10 cellular contexts compared by ENCODE assay signal in genomic region chr12:114476159-114476558, GRCh38.
DNase-seq lines count a peak whose midpoint lies in the region; ATAC-seq and TF ChIP-seq lines count a peak whose summit lies in the region.
"Had no signal": no experiment of that assay in that cellular context is flagged by ENCODE, and none has a peak within 500 bp of the region (broad histone marks: within the 10 kb centered on the region; RNA-seq: fewer than 3 reads in every experiment).

No MANE protein-coding gene starts in this region.

- TF ChIP-seq POLR2A in suprapubic skin (IDR thresholded peaks at IDR 0.05) = no peak

- WGBS in suprapubic skin = 33% methylated on average over 2 of the region's 2 CpGs

- POLR2A ChIA-PET in Panc1 (lab: Charles Lee) = no interaction called here

- H3K27ac ChIP-seq in Panc1 (ENCODE audit: low read length) (no peak overlapping the region), suprapubic skin (no peak overlapping the region)

- peak in 2 of 3 experiments; percentile 27 to 65 for DNase-seq in NCI-H1417 (lab: John Stamatoyannopoulos, UW)
- DNase-seq in NCI-H1417 treated with DMSO at 0.1 percent for 48 hours (lab: John Stamatoyannopoulos, UW) = no peak
- DNase-seq in Panc1 (ENCODE audit: low read depth, low spot score) = no peak
- DNase-seq in fibroblast of villous mesenchyme (ENCODE audit: low read depth) = peak; percentile 44
- no peak for DNase-seq in suprapubic skin (ENCODE audit: low spot score in 2 of 2)
- no peak for DNase-seq in NCI-H187 treated with DMSO at 0.1 percent for 48 hours (lab: John Stamatoyannopoulos, UW)
- DNase-seq: foreskin melanocyte, small intestine had no signal

- intact Hi-C loops in Panc1 (cut with micrococcal nuclease; ENCODE audit: unreplicated experiment) = loop anchor here (2.0 to 5.0 kb wide), 2 partner anchors 309 to 495 kb away; no protein-coding TSS in a partner anchor

- no peak for TF ChIP-seq EP300 in suprapubic skin (IDR thresholded peaks at IDR 0.05)

- ATAC-seq in Panc1 = peak; percentile 72
- no peak for ATAC-seq in GM21381 (IDR thresholded peaks at IDR 0.05; ENCODE audit: unreplicated experiment)
- no peak for ATAC-seq in GM21390 (IDR thresholded peaks at IDR 0.05; ENCODE audit: unreplicated experiment)

- CTCF ChIA-PET in Panc1 (lab: Charles Lee) = no interaction called here

- peak; percentile 56 for TF ChIP-seq CTCF in Panc1 (IDR thresholded peaks at IDR 0.05)
- peak; percentile 47 for TF ChIP-seq CTCF in fibroblast of villous mesenchyme (IDR thresholded peaks at IDR 0.05; ENCODE audit: insufficient read depth, low read depth, low read length)
- TF ChIP-seq CTCF in suprapubic skin (IDR thresholded peaks at IDR 0.05) = peak; percentile 11 to 12

- H3K4me1 ChIP-seq in Panc1 (ENCODE audit: control insufficient read depth, insufficient read depth, low read length) = peaks cover 7% of the 10 kb centered on the region
- peaks cover 13% of the 10 kb centered on the region for H3K4me1 ChIP-seq in suprapubic skin

- H3K4me3 ChIP-seq in Panc1 (ENCODE audit: low read depth in 2 of 2, low read length in 2 of 2) (no peak overlapping the region), fibroblast of villous mesenchyme (ENCODE audit: low read depth, low read length) (no peak overlapping the region), suprapubic skin (no peak overlapping the region)

- in situ Hi-C loops in Panc1 (cut with HindIII; ENCODE audit: low pct_unique_long_range_greater_than_20kb, low sequenced_read_pairs) = no loop called here

- H3K9me3 ChIP-seq in Panc1 (ENCODE audit: control insufficient read depth, insufficient read depth, low read depth, low read length) (no peaks in the 10 kb centered on the region), suprapubic skin (no peaks in the 10 kb centered on the region)

- H3K36me3 ChIP-seq in Panc1 (ENCODE audit: control insufficient read depth, insufficient read depth, low read length) (no peaks in the 10 kb centered on the region), suprapubic skin (no peaks in the 10 kb centered on the region)

- peaks cover 45% of the 10 kb centered on the region for H3K27me3 ChIP-seq in Panc1 (ENCODE audit: control insufficient read depth, insufficient read depth, low read length)
- H3K27me3 ChIP-seq in suprapubic skin = peaks cover 69% of the 10 kb centered on the region

- BruUV-seq in Panc1 (replicated peaks; lab: Mats Ljungman, UMichigan) = no TSS peak

Comparison
In these comparisons a context has a peak if more than half of its experiments do, and no peak if none do; other contexts are left out.
1. DNase-seq: peak in NCI-H1417 (2 of 3) and fibroblast of villous mesenchyme (single experiment); none in NCI-H1417 treated with DMSO at 0.1 percent for 48 hours (single experiment), Panc1 (single experiment), suprapubic skin (0 of 2) and NCI-H187 treated with DMSO at 0.1 percent for 48 hours (single experiment).
2. Peak in every context shown above with its lines, with median percentiles within 50 percentile points of each other: CTCF ChIP-seq.